In genomic region chr10:77970869-77971803, GRCh38 we compare ENCODE assay signal across 1 cellular context.
A peak's percentile ranks its signal among the peaks of the same experiment; 100 is the strongest.
TF ChIP-seq lines count a peak whose summit lies in the region.

No MANE protein-coding gene starts in this region.

TF ChIP-seq in HepG2, 621 proteins besides CTCF, POLR2A, EP300 and RAD21 (continued from another document):
- TF ChIP-seq, protein P1, sequence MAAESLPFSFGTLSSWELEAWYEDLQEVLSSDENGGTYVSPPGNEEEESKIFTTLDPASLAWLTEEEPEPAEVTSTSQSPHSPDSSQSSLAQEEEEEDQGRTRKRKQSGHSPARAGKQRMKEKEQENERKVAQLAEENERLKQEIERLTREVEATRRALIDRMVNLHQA (CRISPR knock-in tag; IDR thresholded peaks at IDR 0.05), result no peak
- TF ChIP-seq YEATS2 (CRISPR knock-in tag; IDR thresholded peaks at IDR 0.05; ENCODE audit: borderline replicate concordance) (no peak), CHD2 (IDR thresholded peaks at IDR 0.05; ENCODE audit: low read depth, low read length) (no peak), ZNF678 (CRISPR knock-in tag; IDR thresholded peaks at IDR 0.05) (no peak), ELF3 (CRISPR knock-in tag; IDR thresholded peaks at IDR 0.05) (peak; percentile 82), CREB1 (IDR thresholded peaks at IDR 0.05) (no peak), CREB1 (CRISPR knock-in tag; IDR thresholded peaks at IDR 0.05) (peak; percentile 37; the same call in 1 of the 2 replicates), FOXA1 (IDR thresholded peaks at IDR 0.05) (no peak), FOXA1 (CRISPR knock-in tag; IDR thresholded peaks at IDR 0.05) (peak; percentile 7; the same call in 1 of the 2 replicates), MTA1 (CRISPR knock-in tag; IDR thresholded peaks at IDR 0.05; ENCODE audit: borderline replicate concordance) (no peak), ZMAT3 (CRISPR knock-in tag; conservative IDR thresholded peaks at IDR 0.05) (no peak)
